ENCODE assay signal across 1 cellular context in the genomic region with DNA sequence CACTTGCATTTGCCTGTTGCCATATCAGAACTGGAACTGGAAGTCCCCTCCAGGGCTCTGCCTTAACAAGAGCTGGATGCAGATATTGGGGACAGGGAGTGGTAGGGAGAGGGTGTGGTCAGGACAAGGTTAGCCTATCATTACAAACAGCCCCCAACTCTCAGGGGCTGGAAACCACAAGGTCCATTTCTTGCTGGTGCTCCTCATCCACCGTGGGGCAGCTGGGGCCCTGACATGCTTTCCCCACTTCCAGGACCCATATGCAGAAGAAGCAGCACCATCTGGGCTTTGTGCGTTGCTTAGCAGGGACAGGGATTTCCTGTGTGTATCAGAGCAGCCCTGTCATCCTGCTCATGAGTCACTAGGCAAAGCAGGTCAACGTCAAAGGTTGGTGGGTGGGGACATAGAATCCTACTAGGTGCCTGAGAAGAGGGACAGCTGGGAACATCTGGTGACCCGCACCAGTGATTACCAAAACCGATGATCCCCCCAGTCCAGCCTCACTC.
TF ChIP-seq lines count a peak whose summit lies in the region.

No MANE protein-coding gene starts in this region.

TF ChIP-seq in GM23338, 12 proteins besides CTCF, POLR2A, EP300 and RAD21 (continued from another document):
- TF ChIP-seq ZNF462 (CRISPR knock-in tag; IDR thresholded peaks at IDR 0.05) (no peak), JUNB (IDR thresholded peaks at IDR 0.05; ENCODE audit: unreplicated experiment) (no peak)
